ENCODE assay signal across 8 cellular contexts in the genomic region with DNA sequence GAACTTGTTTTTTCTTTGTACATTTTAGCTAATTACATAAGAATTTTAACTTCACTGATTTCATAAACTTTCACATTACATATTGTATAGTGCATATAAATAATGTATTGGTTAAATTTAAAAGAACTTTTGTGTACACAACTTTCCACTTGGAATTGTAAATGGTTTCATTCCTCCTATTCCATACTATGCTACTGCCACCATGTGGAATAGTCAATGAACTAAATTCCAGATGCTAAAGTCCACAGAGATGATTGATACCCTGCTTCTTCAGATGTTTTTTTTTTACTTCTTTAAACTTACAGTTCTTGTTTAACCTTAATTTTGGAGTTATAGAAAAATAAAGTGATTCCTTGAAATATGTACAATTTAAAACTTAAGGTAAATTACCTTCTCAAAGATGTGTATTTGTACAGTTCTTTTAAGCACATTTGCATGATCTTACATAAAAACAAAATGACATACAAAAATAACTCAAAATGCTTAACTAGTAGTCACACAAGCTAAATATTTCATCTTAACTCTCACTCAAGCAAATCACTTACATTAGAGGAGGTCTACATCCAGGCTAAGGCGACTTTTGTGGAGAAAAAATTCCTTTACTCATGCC.
DNase-seq lines count a peak whose midpoint lies in the region; ATAC-seq and TF ChIP-seq lines count a peak whose summit lies in the region.

No MANE protein-coding gene starts in this region.

- peak; percentile 19 for DNase-seq in A172 (ENCODE audit: low spot score)
- DNase-seq in GM13976 (ENCODE audit: low spot score): no peak
- peak; percentile 40 for DNase-seq in RWPE1 (ENCODE audit: low spot score)
- DNase-seq in globus pallidus (ENCODE audit: low spot score): peak; percentile 55
- DNase-seq in occipital lobe (lab: John Stamatoyannopoulos, UW): no peak
- no peak for DNase-seq in stimulated activated naive B cell treated with anti-CD40 and anti-IgM and Interleukin-4, amounts not matched to agents 10 μg/mL and 1 μg/mL and 100 μg/mL, for 72 hours
- DNase-seq in activated naive CD4-positive, alpha-beta T cell (lab: John Stamatoyannopoulos, UW): no peak

- H3K27ac Mint-ChIP-seq in stimulated activated naive B cell treated with anti-CD40 and anti-IgM and Interleukin-4, amounts not matched to agents 10 μg/mL and 1 μg/mL and 100 μg/mL, for 72 hours: no peak overlapping the region

- POLR2A ChIA-PET in RWPE1 (lab: Yijun Ruan, JAX; ENCODE audit: low non-redundant PET): no interaction called here

- H3K9me3 Mint-ChIP-seq in stimulated activated naive B cell treated with anti-CD40 and anti-IgM and Interleukin-4, amounts not matched to agents 10 μg/mL and 1 μg/mL and 100 μg/mL, for 72 hours: no peaks in the 10 kb centered on the region

- no peak overlapping the region for H3K4me3 Mint-ChIP-seq in stimulated activated naive B cell treated with anti-CD40 and anti-IgM and Interleukin-4, amounts not matched to agents 10 μg/mL and 1 μg/mL and 100 μg/mL, for 72 hours

- TF ChIP-seq CTCF in GM13976 (IDR thresholded peaks at IDR 0.05; ENCODE audit: borderline replicate concordance, control extremely low read depth, extremely low read depth, insufficient read depth, missing control alignments): peak; percentile 35
- TF ChIP-seq CTCF in RWPE1 (conservative IDR thresholded peaks at IDR 0.05; ENCODE audit: low read depth): peak; percentile 62

- H3K36me3 Mint-ChIP-seq in stimulated activated naive B cell treated with anti-CD40 and anti-IgM and Interleukin-4, amounts not matched to agents 10 μg/mL and 1 μg/mL and 100 μg/mL, for 72 hours: no peaks in the 10 kb centered on the region

- CTCF ChIA-PET in RWPE1 (lab: Yijun Ruan, JAX): no interaction called here

- H3K27ac ChIP-seq in RWPE1: no peak overlapping the region

- in situ Hi-C loops in GM13976 (cut with MboI; ENCODE audit: low sequenced_read_pairs, unreplicated experiment): no loop called here

- no peaks in the 10 kb centered on the region for H3K27me3 Mint-ChIP-seq in stimulated activated naive B cell treated with anti-CD40 and anti-IgM and Interleukin-4, amounts not matched to agents 10 μg/mL and 1 μg/mL and 100 μg/mL, for 72 hours

- no peak for ATAC-seq in stimulated activated naive B cell treated with anti-CD40 and anti-IgM and Interleukin-4, amounts not matched to agents 10 μg/mL and 1 μg/mL and 100 μg/mL, for 72 hours (replicated peaks)
- ATAC-seq in GM19463 (IDR thresholded peaks at IDR 0.05; ENCODE audit: unreplicated experiment): no peak

- no peaks in the 10 kb centered on the region for H3K4me1 Mint-ChIP-seq in stimulated activated naive B cell treated with anti-CD40 and anti-IgM and Interleukin-4, amounts not matched to agents 10 μg/mL and 1 μg/mL and 100 μg/mL, for 72 hours

Comparison
In these comparisons a context has a peak if more than half of its experiments do, and no peak if none do; other contexts are left out.
1. DNase-seq: peak in A172 (single experiment), RWPE1 (single experiment) and globus pallidus (single experiment); none in GM13976 (single experiment), occipital lobe (single experiment), stimulated activated naive B cell treated with anti-CD40 and anti-IgM and Interleukin-4, amounts not matched to agents 10 μg/mL and 1 μg/mL and 100 μg/mL, for 72 hours (single experiment) and activated naive CD4-positive, alpha-beta T cell (0 of 4).